ENCODE assay signal across 8 cellular contexts in genomic region chr20:63864978-63865640, GRCh38. TPM values are rescaled to one million over a fixed set of nuclear protein-coding genes. Genes with fewer than 3 reads are reported as not detected.
DNase-seq lines count a peak whose midpoint lies in the region; ATAC-seq and TF ChIP-seq lines count a peak whose summit lies in the region.

TPD52L2 (plus strand) TSS chr20:63865270; CDS start chr20:63865366, 96 bp downstream.

- peaks cover 22% of the 10 kb centered on the region for H3K4me1 Mint-ChIP-seq in activated T-helper 2 cell treated with anti-CD3 and anti-CD28 coated beads, Interferon-gamma antibody, Interleukin-2, Interleukin-4, amounts not matched to agents 10 μg/mL and 5 μg/mL and 100 μg/mL, durations not matched to agents 14 hours and 24 hours and 36 hours (ENCODE audit: low read depth)
- H3K4me1 Mint-ChIP-seq in naive thymus-derived CD8-positive, alpha-beta T cell: peaks cover 18 to 40% (median 37%) of the 10 kb centered on the region in 4 donors

- H3K27ac Mint-ChIP-seq in activated T-helper 2 cell treated with anti-CD3 and anti-CD28 coated beads, Interferon-gamma antibody, Interleukin-2, Interleukin-4, amounts not matched to agents 10 μg/mL and 5 μg/mL and 100 μg/mL, durations not matched to agents 14 hours and 24 hours and 36 hours: peak within 1 kb of the TSS; percentile 91
- peak within 1 kb of the TSS; percentile 93 to 99 (median 95) for H3K27ac Mint-ChIP-seq in naive thymus-derived CD8-positive, alpha-beta T cell

- H3K27me3 ChIP-seq in RWPE2 (ENCODE audit: insufficient read depth, poor library complexity, severe bottlenecking): no peaks in the 10 kb centered on the region

- peaks cover 37% of the 10 kb centered on the region for H3K36me3 Mint-ChIP-seq in activated T-helper 2 cell treated with anti-CD3 and anti-CD28 coated beads, Interferon-gamma antibody, Interleukin-2, Interleukin-4, amounts not matched to agents 10 μg/mL and 5 μg/mL and 100 μg/mL, durations not matched to agents 14 hours and 24 hours and 36 hours (ENCODE audit: low read depth)
- peaks cover 0 to 26% (median 10%) of the 10 kb centered on the region in 3 donors for H3K36me3 Mint-ChIP-seq in naive thymus-derived CD8-positive, alpha-beta T cell

- no peaks in the 10 kb centered on the region for H3K9me3 ChIP-seq in RWPE2 (ENCODE audit: severe bottlenecking)

- peak within 1 kb of the TSS; percentile 96 for H3K4me3 Mint-ChIP-seq in activated T-helper 2 cell treated with anti-CD3 and anti-CD28 coated beads, Interferon-gamma antibody, Interleukin-2, Interleukin-4, amounts not matched to agents 10 μg/mL and 5 μg/mL and 100 μg/mL, durations not matched to agents 14 hours and 24 hours and 36 hours (ENCODE audit: low read depth)
- H3K4me3 Mint-ChIP-seq in naive thymus-derived CD8-positive, alpha-beta T cell: peak within 1 kb of the TSS; percentile 87 to 99 (median 96)

- peaks cover 46% of the 10 kb centered on the region for H3K36me3 ChIP-seq in RWPE2 (ENCODE audit: low read depth)

- peak within 1 kb of the TSS; percentile 87 for H3K27ac ChIP-seq in RWPE2 (ENCODE audit: poor library complexity, severe bottlenecking)

- H3K9me3 Mint-ChIP-seq in activated T-helper 2 cell treated with anti-CD3 and anti-CD28 coated beads, Interferon-gamma antibody, Interleukin-2, Interleukin-4, amounts not matched to agents 10 μg/mL and 5 μg/mL and 100 μg/mL, durations not matched to agents 14 hours and 24 hours and 36 hours: no peaks in the 10 kb centered on the region
- no peaks in the 10 kb centered on the region for H3K9me3 Mint-ChIP-seq in naive thymus-derived CD8-positive, alpha-beta T cell

- ATAC-seq in RWPE2 (ENCODE audit: low read depth): peak; percentile 88
- ATAC-seq in naive thymus-derived CD8-positive, alpha-beta T cell: peak; percentile 88 to 90

- H3K4me3 ChIP-seq in RWPE2 (ENCODE audit: severe bottlenecking) (peak within 1 kb of the TSS; percentile 78), fibroblast of mammary gland (ENCODE audit: control insufficient read depth, low read depth, low read length) (peak within 1 kb of the TSS; percentile 74)

- no peak for TF ChIP-seq CTCF in RWPE2 (IDR thresholded peaks at IDR 0.05; ENCODE audit: poor library complexity, severe bottlenecking)
- TF ChIP-seq CTCF in fibroblast of mammary gland (conservative IDR thresholded peaks at IDR 0.05; ENCODE audit: control insufficient read depth, insufficient read depth, low read depth, low read length): no peak

- peaks cover 6% of the 10 kb centered on the region for H3K4me1 ChIP-seq in RWPE2 (ENCODE audit: insufficient read depth, poor library complexity, severe bottlenecking)

- peak; percentile 99 for DNase-seq in Daoy (ENCODE audit: low read depth)
- peak; percentile 96 for DNase-seq in GOT3 (lab: John Stamatoyannopoulos, UW)
- peak; percentile 99 for DNase-seq in LoVo (ENCODE audit: low spot score)
- DNase-seq in RWPE2 (ENCODE audit: low spot score): peak; percentile 100
- peak; percentile 97 for DNase-seq in activated T-helper 2 cell treated with anti-CD3 and anti-CD28 coated beads, Interferon-gamma antibody, Interleukin-2, Interleukin-4, amounts not matched to agents 10 μg/mL and 5 μg/mL and 100 μg/mL, durations not matched to agents 14 hours and 24 hours and 36 hours (ENCODE audit: low spot score)
- DNase-seq in fibroblast of mammary gland (ENCODE audit: low read depth): peak; percentile 97
- peak; percentile 90 to 98 (median 96) for DNase-seq in naive thymus-derived CD8-positive, alpha-beta T cell
- DNase-seq in stimulated activated naive CD4-positive, alpha-beta T cell (lab: John Stamatoyannopoulos, UW): peak; percentile 93 to 97 (median 96)

- POLR2A ChIA-PET in naive thymus-derived CD8-positive, alpha-beta T cell (lab: Charles Lee): interaction anchor here (0.6 to 3.0 kb wide), 23 partner anchors 9 to 344 kb away, joined by 3 to 23 read pairs (median 5); partner anchors contain the start of genes ARFRP1, GMEB2, LIME1 and PPDPF

- intact Hi-C loops in activated T-helper 2 cell treated with anti-CD3 and anti-CD28 coated beads, Interferon-gamma antibody, Interleukin-2, Interleukin-4, amounts not matched to agents 10 μg/mL and 5 μg/mL and 100 μg/mL, durations not matched to agents 14 hours and 24 hours and 36 hours (cut with micrococcal nuclease): loop anchor here (1.0 to 10.0 kb wide), 7 partner anchors 30 to 326 kb away; partner anchors contain the start of genes ARFRP1, DNAJC5, LIME1 and SAMD10

- no peaks in the 10 kb centered on the region for H3K27me3 Mint-ChIP-seq in activated T-helper 2 cell treated with anti-CD3 and anti-CD28 coated beads, Interferon-gamma antibody, Interleukin-2, Interleukin-4, amounts not matched to agents 10 μg/mL and 5 μg/mL and 100 μg/mL, durations not matched to agents 14 hours and 24 hours and 36 hours (ENCODE audit: low read depth)
- H3K27me3 Mint-ChIP-seq in naive thymus-derived CD8-positive, alpha-beta T cell: no peaks in the 10 kb centered on the region

RNA-seq across cellular contexts. Expression of gene TPD52L2, which starts in this region (rescaled TPM):
- total RNA-seq in Daoy (2014; rRNA removed; shearing (Covaris generic)): 80.3 and 92.0 TPM in 2 replicates
- total RNA-seq in activated T-helper 2 cell treated with anti-CD3 and anti-CD28 coated beads, Interferon-gamma antibody, Interleukin-2, Interleukin-4, amounts not matched to agents 10 μg/mL and 5 μg/mL and 100 μg/mL, durations not matched to agents 14 hours and 24 hours and 36 hours: 62.5 and 66.7 TPM in 2 replicates
- 10 to 100 TPM; 39.3 to 42.0 TPM for total RNA-seq in naive thymus-derived CD8-positive, alpha-beta T cell
- polyA plus RNA-seq in naive thymus-derived CD8-positive, alpha-beta T cell: 10 to 100 TPM; 56.4 to 79.0 (median 68.3) TPM

Comparison
In these comparisons a context has a peak if more than half of its experiments do, and no peak if none do; other contexts are left out.
1. Peak in every context shown above with its lines: DNase-seq, ATAC-seq, H3K4me3 ChIP-seq and H3K27ac ChIP-seq.